ENCODE assay signal across 8 cellular contexts in genomic region chr6:74577619-74578018, GRCh38.
A peak's percentile ranks its signal among the peaks of the same experiment; 100 is the strongest.
DNase-seq lines count a peak whose midpoint lies in the region; ATAC-seq and TF ChIP-seq lines count a peak whose summit lies in the region.

No MANE protein-coding gene starts in this region.

- DNase-seq in SJCRH30 (peak; percentile 51 to 79), lower lobe of right lung (no peak), foreskin fibroblast (no peak)
- DNase-seq in activated CD4-positive, alpha-beta memory T cell treated with anti-CD3 and anti-CD28 coated beads for 36 hours = no peak
- DNase-seq in natural killer cell treated with Interleukin-12 subunit alpha and Interleukin-12 subunit beta and Interleukin-15 and Interleukin-18, amount 100 ng/mL, for 72 hours (ENCODE audit: low spot score) = no peak

- H3K27me3 Mint-ChIP-seq in activated CD4-positive, alpha-beta memory T cell treated with anti-CD3 and anti-CD28 coated beads for 36 hours = no peaks in the 10 kb centered on the region
- H3K27me3 Mint-ChIP-seq in natural killer cell treated with Interleukin-12 subunit alpha and Interleukin-12 subunit beta and Interleukin-15 and Interleukin-18, amount 100 ng/mL, for 72 hours = no peaks in the 10 kb centered on the region

- H3K9me3 ChIP-seq in SJCRH30 (replicated peaks) = 0 out of 2 replicates have a peak, but pooled peaks cover 3% of the 10 kb centered on the region
- H3K9me3 ChIP-seq in lower lobe of right lung = no peaks in the 10 kb centered on the region

- ATAC-seq in GM18502 (IDR thresholded peaks at IDR 0.05; ENCODE audit: poor library complexity, unreplicated experiment) (peak; percentile 86), GM21360 (IDR thresholded peaks at IDR 0.05; ENCODE audit: unreplicated experiment) (peak; percentile 82), HG02981 (IDR thresholded peaks at IDR 0.05; ENCODE audit: unreplicated experiment) (peak; percentile 97), lower lobe of right lung (no peak)
- ATAC-seq in natural killer cell treated with Interleukin-12 subunit alpha and Interleukin-12 subunit beta and Interleukin-15 and Interleukin-18, amount 100 ng/mL, for 72 hours = no peak

- H3K4me3 ChIP-seq in SJCRH30 (no peak overlapping the region), lower lobe of right lung (no peak overlapping the region), foreskin fibroblast (ENCODE audit: low read depth in 1 of 2, low read length in 2 of 2) (no peak overlapping the region)

- intact Hi-C loops in lower lobe of right lung (cut with DNase I) = no loop called here
- intact Hi-C loops in activated CD4-positive, alpha-beta memory T cell treated with anti-CD3 and anti-CD28 coated beads for 36 hours (cut with micrococcal nuclease) = loop anchor here (10.0 kb wide), 1 partner anchor 627 kb away; the partner anchor contains the start of gene COL12A1

- CTCF ChIA-PET in activated CD4-positive, alpha-beta memory T cell treated with anti-CD3 and anti-CD28 coated beads for 36 hours (lab: Charles Lee) = no interaction called here

- no peaks in the 10 kb centered on the region for H3K36me3 ChIP-seq in SJCRH30
- no peaks in the 10 kb centered on the region for H3K36me3 ChIP-seq in lower lobe of right lung

- H3K27ac ChIP-seq in SJCRH30 (peak overlapping the region; percentile 65), lower lobe of right lung (no peak overlapping the region)

- H3K36me3 Mint-ChIP-seq in activated CD4-positive, alpha-beta memory T cell treated with anti-CD3 and anti-CD28 coated beads for 36 hours = no peaks in the 10 kb centered on the region
- H3K36me3 Mint-ChIP-seq in natural killer cell treated with Interleukin-12 subunit alpha and Interleukin-12 subunit beta and Interleukin-15 and Interleukin-18, amount 100 ng/mL, for 72 hours = no peaks in the 10 kb centered on the region

- no peak overlapping the region for H3K4me3 Mint-ChIP-seq in activated CD4-positive, alpha-beta memory T cell treated with anti-CD3 and anti-CD28 coated beads for 36 hours
- H3K4me3 Mint-ChIP-seq in natural killer cell treated with Interleukin-12 subunit alpha and Interleukin-12 subunit beta and Interleukin-15 and Interleukin-18, amount 100 ng/mL, for 72 hours = no peak overlapping the region

- no peaks in the 10 kb centered on the region for H3K9me3 Mint-ChIP-seq in activated CD4-positive, alpha-beta memory T cell treated with anti-CD3 and anti-CD28 coated beads for 36 hours
- H3K9me3 Mint-ChIP-seq in natural killer cell treated with Interleukin-12 subunit alpha and Interleukin-12 subunit beta and Interleukin-15 and Interleukin-18, amount 100 ng/mL, for 72 hours = peaks cover 3% of the 10 kb centered on the region

- H3K4me1 ChIP-seq in SJCRH30 = peaks cover 25% of the 10 kb centered on the region
- H3K4me1 ChIP-seq in lower lobe of right lung = no peaks in the 10 kb centered on the region

- no peaks in the 10 kb centered on the region for H3K4me1 Mint-ChIP-seq in activated CD4-positive, alpha-beta memory T cell treated with anti-CD3 and anti-CD28 coated beads for 36 hours (ENCODE audit: low read depth)
- no peaks in the 10 kb centered on the region for H3K4me1 Mint-ChIP-seq in natural killer cell treated with Interleukin-12 subunit alpha and Interleukin-12 subunit beta and Interleukin-15 and Interleukin-18, amount 100 ng/mL, for 72 hours (ENCODE audit: low read depth in 2 of 2)

- POLR2A ChIA-PET in activated CD4-positive, alpha-beta memory T cell treated with anti-CD3 and anti-CD28 coated beads for 36 hours (lab: Charles Lee) = no interaction called here

- H3K27me3 ChIP-seq in SJCRH30 (no peaks in the 10 kb centered on the region), lower lobe of right lung (ENCODE audit: low read depth) (no peaks in the 10 kb centered on the region)

- TF ChIP-seq CTCF in lower lobe of right lung (IDR thresholded peaks at IDR 0.05) (no peak), foreskin fibroblast (IDR thresholded peaks at IDR 0.05; ENCODE audit: low read depth, low read length) (no peak)

- no peak overlapping the region for H3K27ac Mint-ChIP-seq in activated CD4-positive, alpha-beta memory T cell treated with anti-CD3 and anti-CD28 coated beads for 36 hours
- no peak overlapping the region for H3K27ac Mint-ChIP-seq in natural killer cell treated with Interleukin-12 subunit alpha and Interleukin-12 subunit beta and Interleukin-15 and Interleukin-18, amount 100 ng/mL, for 72 hours

Comparison
In these comparisons a context has a peak if more than half of its experiments do, and no peak if none do; other contexts are left out.
1. ATAC-seq: peak in GM18502 (single experiment), GM21360 (single experiment) and HG02981 (single experiment); none in lower lobe of right lung (0 of 2) and natural killer cell treated with Interleukin-12 subunit alpha and Interleukin-12 subunit beta and Interleukin-15 and Interleukin-18, amount 100 ng/mL, for 72 hours (0 of 2).
2. DNase-seq: peak in SJCRH30 (2 of 2); none in lower lobe of right lung (single experiment), activated CD4-positive, alpha-beta memory T cell treated with anti-CD3 and anti-CD28 coated beads for 36 hours (single experiment), natural killer cell treated with Interleukin-12 subunit alpha and Interleukin-12 subunit beta and Interleukin-15 and Interleukin-18, amount 100 ng/mL, for 72 hours (single experiment) and foreskin fibroblast (0 of 2).